Comparison of ENCODE assay signal across 27 cellular contexts in the genomic region with DNA sequence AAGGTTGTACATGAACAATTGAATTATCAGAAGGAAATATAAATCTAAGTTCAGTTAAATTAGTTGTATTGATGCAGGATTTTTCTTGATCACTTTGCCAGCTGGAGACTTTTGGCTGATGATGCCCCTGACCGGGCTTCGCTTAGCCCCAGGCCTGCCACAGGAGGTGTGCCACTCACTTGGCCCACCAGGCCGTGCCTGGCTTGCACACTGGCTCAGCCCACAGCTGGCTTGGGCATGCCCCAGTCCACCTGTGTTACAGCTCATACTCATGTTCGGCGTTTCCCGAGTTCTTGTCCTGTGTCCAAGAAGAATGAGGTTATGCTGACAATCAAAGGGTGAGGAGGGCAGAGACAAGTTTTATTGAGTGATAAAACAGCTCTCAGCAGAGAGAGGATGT.
"Had no signal": no experiment of that assay in that cellular context is flagged by ENCODE, and none has a peak within 500 bp of the region (broad histone marks: within the 10 kb centered on the region; RNA-seq: fewer than 3 reads in every experiment).

No MANE protein-coding gene starts in this region.

- H2AFZ ChIP-seq: neural progenitor cell had no signal

- H3K27ac Mint-ChIP-seq: naive thymus-derived CD4-positive, alpha-beta T cell; natural killer cell; nephron; neural progenitor cell; progenitor cell of endocrine pancreas; stimulated activated effector memory CD8-positive, alpha-beta T cell treated with anti-CD3 and anti-CD28 coated beads, Interleukin-12 subunit alpha, Interleukin-12 subunit beta, amount 100 ng/mL, for 72 hours; stimulated activated naive B cell treated with anti-CD40 and anti-IgM and Interleukin-4, amounts not matched to agents 10 μg/mL and 1 μg/mL and 100 μg/mL, for 72 hours; stimulated activated naive CD8-positive, alpha-beta T cell treated with anti-CD3 and anti-CD28 coated beads, Interleukin-15, Interleukin-2, amounts not matched to agents 100 ng/mL and 50 ng/mL, for 24 hours; type B pancreatic cell had no signal

- H3K9me3 ChIP-seq: neutrophil, pancreas, psoas muscle, sigmoid colon, stomach, thoracic aorta, thyroid gland, uterus had no signal

- H3K27ac ChIP-seq: neural progenitor cell, neutrophil, pancreas, psoas muscle, right lobe of liver, sigmoid colon, stomach, thoracic aorta, thyroid gland, tibial nerve, uterus had no signal

- H3K4me1 ChIP-seq: neural progenitor cell, pancreas, psoas muscle, right lobe of liver, stomach, thyroid gland, tibial nerve, uterus had no signal

- ATAC-seq: naive thymus-derived CD4-positive, alpha-beta T cell; natural killer cell; pancreas; psoas muscle; right cardiac atrium; right lobe of liver; stimulated activated effector memory CD8-positive, alpha-beta T cell treated with anti-CD3 and anti-CD28 coated beads, Interleukin-12 subunit alpha, Interleukin-12 subunit beta, amount 100 ng/mL, for 72 hours; stimulated activated naive B cell treated with anti-CD40 and anti-IgM and Interleukin-4, amounts not matched to agents 10 μg/mL and 1 μg/mL and 100 μg/mL, for 72 hours had no signal

- H3K4me1 Mint-ChIP-seq: naive thymus-derived CD4-positive, alpha-beta T cell; natural killer cell; stimulated activated effector memory CD8-positive, alpha-beta T cell treated with anti-CD3 and anti-CD28 coated beads, Interleukin-12 subunit alpha, Interleukin-12 subunit beta, amount 100 ng/mL, for 72 hours; stimulated activated naive B cell treated with anti-CD40 and anti-IgM and Interleukin-4, amounts not matched to agents 10 μg/mL and 1 μg/mL and 100 μg/mL, for 72 hours had no signal

- H3K27me3 Mint-ChIP-seq: naive thymus-derived CD4-positive, alpha-beta T cell; progenitor cell of endocrine pancreas; stimulated activated naive CD8-positive, alpha-beta T cell treated with anti-CD3 and anti-CD28 coated beads, Interleukin-15, Interleukin-2, amounts not matched to agents 100 ng/mL and 50 ng/mL, for 24 hours; type B pancreatic cell had no signal

- H3K36me3 Mint-ChIP-seq: naive thymus-derived CD4-positive, alpha-beta T cell; natural killer cell; neural progenitor cell; stimulated activated effector memory CD8-positive, alpha-beta T cell treated with anti-CD3 and anti-CD28 coated beads, Interleukin-12 subunit alpha, Interleukin-12 subunit beta, amount 100 ng/mL, for 72 hours; stimulated activated naive B cell treated with anti-CD40 and anti-IgM and Interleukin-4, amounts not matched to agents 10 μg/mL and 1 μg/mL and 100 μg/mL, for 72 hours; type B pancreatic cell had no signal

- H3K4me2 ChIP-seq: neural progenitor cell had no signal

- H3K9ac ChIP-seq: neural progenitor cell had no signal

- H3K9me3 Mint-ChIP-seq: natural killer cell, neural progenitor cell had no signal

- H3K4me3 ChIP-seq: neural progenitor cell, pancreas, psoas muscle, right lobe of liver, sigmoid colon, stomach, thoracic aorta, thyroid gland, tibial nerve, uterus had no signal

- H3K36me3 ChIP-seq: neural progenitor cell, neutrophil, pancreas, right lobe of liver, sigmoid colon, stomach, thoracic aorta, thyroid gland, tibial nerve, uterus had no signal

- H3K27me3 ChIP-seq: neural progenitor cell, neutrophil, pancreas, right lobe of liver, sigmoid colon, stomach, thyroid gland, tibial nerve, uterus had no signal

- DNase-seq: naive thymus-derived CD4-positive, alpha-beta T cell; natural killer cell; nucleus accumbens; psoas muscle; right cardiac atrium; right lobe of liver; sigmoid colon; small intestine; stimulated activated CD4-positive, alpha-beta T cell treated with anti-CD3 and anti-CD28 coated beads, Interleukin-15, amount 100 ng/mL, for 24 hours; stimulated activated CD4-positive, alpha-beta T cell treated with anti-CD3 and anti-CD28 coated beads, Interleukin-2, amount 100 ng/mL, for 24 hours; stimulated activated CD4-positive, alpha-beta T cell treated with anti-CD3 and anti-CD28 coated beads, Interleukin-2, amount 100 ng/mL, for 48 hours; stimulated activated CD4-positive, alpha-beta T cell treated with anti-CD3 and anti-CD28 coated beads, Interleukin-4, amount 100 ng/mL, for 24 hours; stimulated activated naive B cell treated with anti-CD40 and anti-IgM and Interleukin-4, amounts not matched to agents 10 μg/mL and 1 μg/mL and 100 μg/mL, for 72 hours; stimulated activated naive CD4-positive, alpha-beta T cell treated with Interleukin-2 at 50 U/mL for 16 hours; stomach; thyroid gland; uterus had no signal

- H3K4me3 Mint-ChIP-seq: naive thymus-derived CD4-positive, alpha-beta T cell; natural killer cell; nephron; neural progenitor cell; stimulated activated effector memory CD8-positive, alpha-beta T cell treated with anti-CD3 and anti-CD28 coated beads, Interleukin-12 subunit alpha, Interleukin-12 subunit beta, amount 100 ng/mL, for 72 hours; stimulated activated naive B cell treated with anti-CD40 and anti-IgM and Interleukin-4, amounts not matched to agents 10 μg/mL and 1 μg/mL and 100 μg/mL, for 72 hours; stimulated activated naive CD8-positive, alpha-beta T cell treated with anti-CD3 and anti-CD28 coated beads, Interleukin-15, Interleukin-2, amounts not matched to agents 100 ng/mL and 50 ng/mL, for 24 hours; type B pancreatic cell had no signal
